ENCODE assay signal across 29 cellular contexts in genomic region chrX:73337366-73337765, GRCh38.
"Had no signal": no experiment of that assay in that cellular context is flagged by ENCODE, and none has a peak within 500 bp of the region (broad histone marks: within the 10 kb centered on the region; RNA-seq: fewer than 3 reads in every experiment).

No MANE protein-coding gene starts in this region.

- H3K4me2 ChIP-seq: PC-9, SK-N-SH had no signal

- H3K36me3 ChIP-seq: MG63, SJSA1 had no signal

- H3K4me1 ChIP-seq: SJSA1 had no signal

- H3K4me3 ChIP-seq: MG63, PC-9, SJSA1 had no signal

- H2AFZ ChIP-seq: PC-9 had no signal

- H3K27me3 ChIP-seq: MG63, SJSA1 had no signal

- DNase-seq: Kasumi-1, MG63, MV-4-11, NCI-H1092, NCI-H1105, NCI-H1417 treated with DMSO at 0.1 percent for 48 hours, NCI-H1436 treated with DMSO at 0.1 percent for 48 hours, NCI-H1694 treated with DMSO at 0.1 percent for 48 hours, NCI-H187 treated with DMSO at 0.1 percent for 48 hours, NCI-H2029, NCI-H2081, NCI-H2171 treated with DMSO at 0.1 percent for 48 hours, NCI-H226, NCI-H446 treated with DMSO at 0.1 percent for 48 hours, NCI-H510A, NCI-H524, NCI-H526, NCI-H69, NCI-H748 treated with DMSO at 0.1 percent for 48 hours, NCI-H82, PC-9, SHP77 treated with DMSO at 0.1 percent for 48 hours, SK-N-SH, SW 1271, T-helper 1 cell had no signal

- H3K27ac ChIP-seq: PC-9, RWPE1, SJSA1 had no signal

- H3K9ac ChIP-seq: SK-N-SH had no signal

- ATAC-seq: Panc1, Right ventricle myocardium inferior had no signal

- H3K9me3 ChIP-seq: MG63, SJSA1, SK-N-SH had no signal
